In the genomic region with DNA sequence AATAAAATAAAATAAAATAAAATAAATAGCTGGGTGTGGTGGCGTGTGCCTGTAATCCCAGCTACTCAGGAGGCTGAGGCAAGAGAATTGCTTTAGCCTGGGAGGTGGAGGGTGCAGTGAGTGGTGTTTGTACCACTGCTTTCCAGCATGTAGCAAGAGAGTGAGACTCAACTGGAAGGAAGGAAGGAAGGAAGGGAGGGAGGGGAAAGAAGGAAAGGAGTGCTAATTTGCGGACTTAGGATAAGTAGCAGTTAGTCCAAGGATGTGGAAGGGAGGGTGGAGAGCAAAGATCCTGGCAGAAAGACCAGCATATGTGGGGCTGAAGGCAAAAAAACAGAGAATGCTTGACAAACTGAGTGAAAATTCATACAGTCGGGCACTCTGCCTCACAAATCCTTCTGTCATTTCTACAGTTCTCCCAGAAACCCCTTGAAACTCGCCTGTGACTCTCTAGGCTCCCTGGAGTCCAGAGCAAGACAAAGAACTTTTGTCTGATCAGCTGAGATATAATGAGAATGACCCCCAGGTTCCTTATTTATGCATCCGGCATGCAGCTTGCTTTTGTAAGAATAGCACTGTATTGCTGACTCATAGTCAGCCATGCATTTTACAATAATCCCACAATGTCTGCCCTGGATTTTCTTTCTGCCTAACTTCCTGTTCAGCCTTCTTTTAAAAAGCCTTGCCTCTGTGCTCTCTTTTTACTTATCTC, we compare ENCODE assay signal across 8 cellular contexts. TPM values are rescaled to one million over a fixed set of nuclear protein-coding genes. Genes with fewer than 3 reads are reported as not detected.
DNase-seq lines count a peak whose midpoint lies in the region; ATAC-seq, FAIRE-seq and TF ChIP-seq lines count a peak whose summit lies in the region.

No MANE protein-coding gene starts in this region.

- no peak overlapping the region for H3K9ac ChIP-seq in DND-41 (ENCODE audit: low read depth, low read length)
- peak overlapping the region; percentile 71 for H3K9ac ChIP-seq in HUES64 (ENCODE audit: low read depth, low read length)

- CTCF ChIA-PET in CD8-positive, alpha-beta T cell (lab: Charles Lee) = interaction anchor here (1.0 to 2.4 kb wide), 2 partner anchors 24 kb away, joined by 3 to 5 read pairs; no protein-coding TSS in a partner anchor

- H3K4me1 Mint-ChIP-seq in progenitor cell of endocrine pancreas (ENCODE audit: low read depth) = peaks cover 44% of the 10 kb centered on the region
- H3K4me1 Mint-ChIP-seq in CD8-positive, alpha-beta T cell (ENCODE audit: low read depth) = no peaks in the 10 kb centered on the region
- H3K4me1 Mint-ChIP-seq in activated T-cell treated with anti-CD3 and anti-CD28 coated beads, Interleukin-2, amount 50 U/mL, for 4 hours (ENCODE audit: low read depth) = no peaks in the 10 kb centered on the region

- ATAC-seq in DND-41 (ENCODE audit: insufficient read depth, low read depth) = peak; percentile 40; the same call in 1 of the 3 replicates
- ATAC-seq in SK-N-SH treated with all-trans-retinoic acid at 6 μM for 48 hours = peak; percentile 70
- no peak for ATAC-seq in foreskin keratinocyte
- ATAC-seq in CD8-positive, alpha-beta T cell = no peak
- no peak for ATAC-seq in activated T-cell treated with anti-CD3 and anti-CD28 coated beads, Interleukin-2, amount 50 U/mL, for 4 hours

- H3K27ac Mint-ChIP-seq in progenitor cell of endocrine pancreas = peak overlapping the region; percentile 78
- H3K27ac Mint-ChIP-seq in CD8-positive, alpha-beta T cell = no peak overlapping the region

- H3K9me3 ChIP-seq in DND-41 (ENCODE audit: insufficient read depth, low read length, severe bottlenecking) (no peaks in the 10 kb centered on the region), HUES64 (ENCODE audit: insufficient read depth, low read depth, low read length) (no peaks in the 10 kb centered on the region)
- no peaks in the 10 kb centered on the region for H3K9me3 ChIP-seq in CD8-positive, alpha-beta T cell (ENCODE audit: low read length)

- H3K4me2 ChIP-seq in DND-41 (ENCODE audit: insufficient read depth, low read length) = no peak overlapping the region

- H2AFZ ChIP-seq in DND-41 (ENCODE audit: low read depth, low read length) = peak overlapping the region; percentile 68

- H3K4me3 Mint-ChIP-seq in progenitor cell of endocrine pancreas (ENCODE audit: low read depth) = no peak overlapping the region
- H3K4me3 Mint-ChIP-seq in CD8-positive, alpha-beta T cell = no peak overlapping the region
- no peak overlapping the region for H3K4me3 Mint-ChIP-seq in activated T-cell treated with anti-CD3 and anti-CD28 coated beads, Interleukin-2, amount 50 U/mL, for 4 hours

- no peaks in the 10 kb centered on the region for H3K27me3 ChIP-seq in DND-41 (ENCODE audit: insufficient read depth, low read length, poor library complexity)
- no peaks in the 10 kb centered on the region for H3K27me3 ChIP-seq in HUES64 (ENCODE audit: insufficient read depth, low read length)
- no peaks in the 10 kb centered on the region for H3K27me3 ChIP-seq in foreskin keratinocyte
- H3K27me3 ChIP-seq in CD8-positive, alpha-beta T cell (ENCODE audit: insufficient read depth, low read length) = no peaks in the 10 kb centered on the region

- H4K20me1 ChIP-seq in DND-41 (ENCODE audit: insufficient read depth, low read length) = peaks cover 4% of the 10 kb centered on the region; the same call in 1 of the 2 replicates

- no peak for DNase-seq in DND-41
- DNase-seq in foreskin keratinocyte = peak in 1 of 2 donors; percentile 52
- DNase-seq in progenitor cell of endocrine pancreas (ENCODE audit: low spot score, unreplicated experiment) = no peak
- DNase-seq in GM12892 (ENCODE audit: insufficient read length) = no peak
- no peak for DNase-seq in CD8-positive, alpha-beta T cell
- DNase-seq in activated T-cell treated with anti-CD3 and anti-CD28 coated beads, Interleukin-2, amount 50 U/mL, for 4 hours = no peak

- WGBS in HUES64 = 38% methylated on average over 5 of the region's 5 CpGs

- H3K9me3 Mint-ChIP-seq in progenitor cell of endocrine pancreas (ENCODE audit: low read depth) = no peaks in the 10 kb centered on the region
- H3K9me3 Mint-ChIP-seq in CD8-positive, alpha-beta T cell = no peaks in the 10 kb centered on the region
- H3K9me3 Mint-ChIP-seq in activated T-cell treated with anti-CD3 and anti-CD28 coated beads, Interleukin-2, amount 50 U/mL, for 4 hours = no peaks in the 10 kb centered on the region

- H3K27me3 Mint-ChIP-seq in progenitor cell of endocrine pancreas = peaks cover 6% of the 10 kb centered on the region
- peaks cover 14% of the 10 kb centered on the region for H3K27me3 Mint-ChIP-seq in CD8-positive, alpha-beta T cell (ENCODE audit: low read depth)
- H3K27me3 Mint-ChIP-seq in activated T-cell treated with anti-CD3 and anti-CD28 coated beads, Interleukin-2, amount 50 U/mL, for 4 hours (ENCODE audit: low read depth) = peaks cover 26% of the 10 kb centered on the region

- H3K27ac ChIP-seq in DND-41 (ENCODE audit: low read length) = no peak overlapping the region
- peak overlapping the region; percentile 96 for H3K27ac ChIP-seq in HUES64 (ENCODE audit: low read depth, low read length)
- peak overlapping the region; percentile 46 for H3K27ac ChIP-seq in foreskin keratinocyte
- H3K27ac ChIP-seq in CD8-positive, alpha-beta T cell (ENCODE audit: low read depth, low read length) = no peak overlapping the region

- TF ChIP-seq POLR2A in GM12892 (IDR thresholded peaks at IDR 0.05; ENCODE audit: low read depth, low read length) = no peak

- H3K36me3 Mint-ChIP-seq in progenitor cell of endocrine pancreas (ENCODE audit: insufficient read depth) = no peaks in the 10 kb centered on the region
- no peaks in the 10 kb centered on the region for H3K36me3 Mint-ChIP-seq in CD8-positive, alpha-beta T cell
- no peaks in the 10 kb centered on the region for H3K36me3 Mint-ChIP-seq in activated T-cell treated with anti-CD3 and anti-CD28 coated beads, Interleukin-2, amount 50 U/mL, for 4 hours (ENCODE audit: insufficient read depth)

- H3K4me1 ChIP-seq in DND-41 (ENCODE audit: insufficient read depth, low read length) (peaks cover 10% of the 10 kb centered on the region), HUES64 (ENCODE audit: insufficient read depth, low read length) (peaks cover 40% of the 10 kb centered on the region), foreskin keratinocyte (peaks cover 19% of the 10 kb centered on the region)
- H3K4me1 ChIP-seq in CD8-positive, alpha-beta T cell (ENCODE audit: insufficient read depth, low read length) = no peaks in the 10 kb centered on the region

- H3K79me2 ChIP-seq in DND-41 (ENCODE audit: insufficient read depth, low read length) = no peaks in the 10 kb centered on the region

- no peak for FAIRE-seq in GM12892 (lab: Jason Lieb, UNC)

- POLR2A ChIA-PET in CD8-positive, alpha-beta T cell (lab: Charles Lee) = no interaction called here

- no peak overlapping the region for H3K4me3 ChIP-seq in DND-41 (ENCODE audit: low read depth in 1 of 2, low read length in 2 of 2)
- no peak overlapping the region for H3K4me3 ChIP-seq in HUES64 (ENCODE audit: low read length)
- H3K4me3 ChIP-seq in CD8-positive, alpha-beta T cell (ENCODE audit: low read depth, low read length) = no peak overlapping the region

- H3K36me3 ChIP-seq in DND-41 (ENCODE audit: insufficient read depth, low read length) = no peaks in the 10 kb centered on the region
- H3K36me3 ChIP-seq in HUES64 (ENCODE audit: insufficient read depth, low read length) = no peaks in the 10 kb centered on the region
- H3K36me3 ChIP-seq in CD8-positive, alpha-beta T cell (ENCODE audit: insufficient read depth, low read length) = no peaks in the 10 kb centered on the region

- no peak for TF ChIP-seq CTCF in DND-41 (IDR thresholded peaks at IDR 0.05; ENCODE audit: borderline replicate concordance, extremely low read depth, low read length, poor library complexity, severe bottlenecking)
- TF ChIP-seq CTCF in foreskin keratinocyte (conservative IDR thresholded peaks at IDR 0.05) = no peak
- no peak for TF ChIP-seq CTCF in progenitor cell of endocrine pancreas (IDR thresholded peaks at IDR 0.05; ENCODE audit: unreplicated experiment)
- TF ChIP-seq CTCF in CD8-positive, alpha-beta T cell (IDR thresholded peaks at IDR 0.05) = no peak

- intact Hi-C loops in CD8-positive, alpha-beta T cell (cut with DNase I, micrococcal nuclease) = no loop called here

TF ChIP-seq in SK-N-SH treated with all-trans-retinoic acid at 6 μM for 48 hours, 23 proteins besides CTCF, POLR2A, EP300 and RAD21 (continues in another document):
- TF ChIP-seq ZC3H10 (CRISPR knock-in tag; IDR thresholded peaks at IDR 0.05) (0 out of 2 replicates have a peak, but pooled peaks have one; percentile 15), TOX (CRISPR knock-in tag; IDR thresholded peaks at IDR 0.05; ENCODE audit: borderline replicate concordance) (no peak), GLIS3 (CRISPR knock-in tag; IDR thresholded peaks at IDR 0.05) (no peak)

RNA-seq across cellular contexts. Expression of gene CDK5RAP3, which starts 31.5 kb away (rescaled TPM):
- polyA plus RNA-seq in HUES64 (2013, experiment 1 of 2) = 88.9 TPM
- 96.2 TPM for polyA plus RNA-seq in HUES64 (2013, experiment 2 of 2)
- total RNA-seq in foreskin keratinocyte (75.7 and 83.6 TPM in 2 replicates), progenitor cell of endocrine pancreas (336 and 344 TPM in 2 replicates)
- 77.6 and 80.9 TPM in 2 replicates for polyA plus RNA-seq in foreskin keratinocyte
- 167 TPM for polyA plus RNA-seq in GM12892 (2012; ENCODE audit: missing spikeins)
- total RNA-seq in CD8-positive, alpha-beta T cell = 100 to 1,000 TPM; 220 to 231 TPM
- 100 to 1,000 TPM; 145 to 159 (median 156) TPM for total RNA-seq in activated T-cell treated with anti-CD3 and anti-CD28 coated beads, Interleukin-2, amount 50 U/mL, for 4 hours

RNA-seq across cellular contexts. Expression of gene COPZ2, which starts 35.2 kb away (rescaled TPM):
- polyA plus RNA-seq in HUES64 (2013, experiment 1 of 2) = 0.70 TPM
- 1.2 TPM for polyA plus RNA-seq in HUES64 (2013, experiment 2 of 2)
- total RNA-seq in foreskin keratinocyte (16.8 and 18.0 TPM in 2 replicates), progenitor cell of endocrine pancreas (0.64 TPM in 1 of 2 replicates, not detected in the other)
- polyA plus RNA-seq in foreskin keratinocyte = 18.3 and 23.3 TPM in 2 replicates
- polyA plus RNA-seq in GM12892 (2012; ENCODE audit: missing spikeins) = 2.6 TPM
- under 1 TPM; 0.57 to 0.92 TPM for total RNA-seq in CD8-positive, alpha-beta T cell
- total RNA-seq in activated T-cell treated with anti-CD3 and anti-CD28 coated beads, Interleukin-2, amount 50 U/mL, for 4 hours = 1 to 10 TPM; 2.6 to 3.9 (median 3.2) TPM

RNA-seq across cellular contexts. Expression of gene PRR15L, which starts 44.7 kb away (rescaled TPM):
- polyA plus RNA-seq in HUES64 (2013, experiment 1 of 2) = not detected
- not detected for polyA plus RNA-seq in HUES64 (2013, experiment 2 of 2)
- total RNA-seq in foreskin keratinocyte (not detected in 2 replicates), progenitor cell of endocrine pancreas (32.2 and 36.1 TPM in 2 replicates)
- not detected in 2 replicates for polyA plus RNA-seq in foreskin keratinocyte
- 0.17 TPM for polyA plus RNA-seq in GM12892 (2012; ENCODE audit: missing spikeins)
- not detected for total RNA-seq in CD8-positive, alpha-beta T cell
- total RNA-seq in activated T-cell treated with anti-CD3 and anti-CD28 coated beads, Interleukin-2, amount 50 U/mL, for 4 hours = under 1 TPM in 2 of 3 donors, not detected in 1; 0.14 to 0.29 TPM

RNA-seq across cellular contexts. Expression of gene NFE2L1, which starts 45.8 kb away (rescaled TPM):
- 101 TPM for polyA plus RNA-seq in HUES64 (2013, experiment 1 of 2)
- polyA plus RNA-seq in HUES64 (2013, experiment 2 of 2) = 104 TPM
- 106 and 116 TPM in 2 replicates for total RNA-seq in foreskin keratinocyte
- 58.7 and 62.8 TPM in 2 replicates for polyA plus RNA-seq in foreskin keratinocyte
- total RNA-seq in progenitor cell of endocrine pancreas = 123 and 124 TPM in 2 replicates
- polyA plus RNA-seq in GM12892 (2012; ENCODE audit: missing spikeins) = 42.1 TPM
- 10 to 100 TPM; 29.5 to 32.5 TPM for total RNA-seq in CD8-positive, alpha-beta T cell
- total RNA-seq in activated T-cell treated with anti-CD3 and anti-CD28 coated beads, Interleukin-2, amount 50 U/mL, for 4 hours = 100 to 1,000 TPM in 2 of 3 donors, 10 to 100 TPM in 1; 93.1 to 123 (median 109) TPM

Comparison
In these comparisons a context has a peak if more than half of its experiments do, and no peak if none do; other contexts are left out.
1. ATAC-seq: peak in DND-41 (single experiment) and SK-N-SH treated with all-trans-retinoic acid at 6 μM for 48 hours (single experiment); none in foreskin keratinocyte (single experiment), CD8-positive, alpha-beta T cell (single experiment) and activated T-cell treated with anti-CD3 and anti-CD28 coated beads, Interleukin-2, amount 50 U/mL, for 4 hours (0 of 2).
2. H3K27ac ChIP-seq: peak in HUES64 (single experiment) and foreskin keratinocyte (single experiment); none in DND-41 (single experiment) and CD8-positive, alpha-beta T cell (single experiment).
3. RNA of gene PRR15L, which starts 44.7 kb away (total RNA-seq): 32.2 to 36.1 TPM in progenitor cell of endocrine pancreas; 0.14 to 0.29 TPM in activated T-cell treated with anti-CD3 and anti-CD28 coated beads, Interleukin-2, amount 50 U/mL, for 4 hours, not detected in foreskin keratinocyte and not detected in CD8-positive, alpha-beta T cell; every median in the first group is over 10 times any median in the second.